ENCODE assay signal across 20 cellular contexts in genomic region chr1:109488201-109488600, GRCh38. TPM values are rescaled to one million over a fixed set of nuclear protein-coding genes. Genes with fewer than 3 reads are reported as not detected.
DNase-seq lines count a peak whose midpoint lies in the region; ATAC-seq and TF ChIP-seq lines count a peak whose summit lies in the region.
"Had no signal": no experiment of that assay in that cellular context is flagged by ENCODE, and none has a peak within 500 bp of the region (broad histone marks: within the 10 kb centered on the region; RNA-seq: fewer than 3 reads in every experiment).

No MANE protein-coding gene starts in this region.

- ATAC-seq in GM21528 (IDR thresholded peaks at IDR 0.05; ENCODE audit: low FRiP score, unreplicated experiment) (no peak), sciatic nerve (no peak)
- ATAC-seq: activated naive CD4-positive, alpha-beta T cell treated with anti-CD3 and anti-CD28 coated beads, Interleukin-2, amount 50 U/mL, for 72 hours; left lung had no signal

- WGBS in mesendoderm (ENCODE audit: extremely low coverage, insufficient coverage, low lambda C conversion rate): no CpG with 5 or more reads among the region's 5 CpGs
- WGBS in lower leg skin, 2 donors: 77 to 87% methylated on average over 5 of the region's 5 CpGs

- H3K79me1 ChIP-seq in mesendoderm (ENCODE audit: low read length): peaks cover 3% of the 10 kb centered on the region

- H4K5ac ChIP-seq in mesendoderm (ENCODE audit: low read length): no peak overlapping the region

- H2AK5ac ChIP-seq in mesendoderm (ENCODE audit: low read length): no peak overlapping the region

- 0 out of 2 replicates have a peak, but pooled peaks have one; percentile 4 for TF ChIP-seq CTCF in LNCaP clone FGC (IDR thresholded peaks at IDR 0.05; ENCODE audit: control insufficient read depth, extremely low read depth, insufficient read depth)
- TF ChIP-seq CTCF in brain microvascular endothelial cell (IDR thresholded peaks at IDR 0.05; ENCODE audit: low read depth, low read length, missing control alignments): peak; percentile 22
- no peak for TF ChIP-seq CTCF in lower leg skin (IDR thresholded peaks at IDR 0.05)

- H3K23ac ChIP-seq in mesendoderm (ENCODE audit: low read length): no peak overlapping the region

- no peak overlapping the region for H4K8ac ChIP-seq in mesendoderm (ENCODE audit: low read depth, low read length)

- no peak overlapping the region for H2BK5ac ChIP-seq in mesendoderm (ENCODE audit: low read length)

- H3K36me3 ChIP-seq in brain microvascular endothelial cell (replicated peaks) (peaks cover 9% of the 10 kb centered on the region), mesendoderm (ENCODE audit: control insufficient read depth, insufficient read depth, low read length) (no peaks in the 10 kb centered on the region)
- H3K36me3 ChIP-seq: ascending aorta had no signal

- no peak overlapping the region for H3K4me2 ChIP-seq in mesendoderm (ENCODE audit: low read length)

- TF ChIP-seq POLR2A in lower leg skin (IDR thresholded peaks at IDR 0.05): no peak

- H3K27ac ChIP-seq in brain microvascular endothelial cell (no peak overlapping the region), mesendoderm (ENCODE audit: low read depth, low read length) (no peak overlapping the region)
- H3K27ac ChIP-seq: ascending aorta, esophagus muscularis mucosa, left lung had no signal

- no peak overlapping the region for H2BK120ac ChIP-seq in mesendoderm (ENCODE audit: low read depth, low read length)

- no peak overlapping the region for H3K4me3 ChIP-seq in LNCaP clone FGC (ENCODE audit: low read depth, low read length)
- H3K4me3 ChIP-seq in brain microvascular endothelial cell (ENCODE audit: low read depth, low read length): no peak overlapping the region
- H3K4me3 ChIP-seq in mesendoderm (ENCODE audit: low read length): no peak overlapping the region
- H3K4me3 ChIP-seq in lower leg skin (ENCODE audit: low read depth, poor library complexity, severe bottlenecking): no peak overlapping the region
- H3K4me3 ChIP-seq: ascending aorta, esophagus muscularis mucosa, left lung had no signal

- H3K18ac ChIP-seq in mesendoderm (ENCODE audit: low read length): no peak overlapping the region

- H3K9ac ChIP-seq in mesendoderm (ENCODE audit: low read length): no peak overlapping the region

- H3K27me3 ChIP-seq in brain microvascular endothelial cell (replicated peaks): no peaks in the 10 kb centered on the region
- H3K27me3 ChIP-seq in mesendoderm (ENCODE audit: insufficient read depth, low read length, poor library complexity): no peaks in the 10 kb centered on the region
- H3K27me3 ChIP-seq: ascending aorta, esophagus muscularis mucosa, left lung had no signal

- H3K79me2 ChIP-seq in mesendoderm (ENCODE audit: control insufficient read depth, insufficient read depth, low read length): no peaks in the 10 kb centered on the region

- intact Hi-C loops in sciatic nerve (cut with DNase I): no loop called here
- intact Hi-C loops in lower leg skin (cut with DNase I; ENCODE audit: low total_unique reads): no loop called here

- in situ Hi-C loops in brain microvascular endothelial cell (cut with HindIII; ENCODE audit: low pct_ligation_motif_present, low sequenced_read_pairs): no loop called here

- H3K4ac ChIP-seq in mesendoderm (ENCODE audit: low read depth, low read length): no peak overlapping the region

- DNase-seq in ELR (ENCODE audit: low read depth) (peak; percentile 23), LNCaP clone FGC (ENCODE audit: low read depth) (no peak), brain microvascular endothelial cell (no peak), mesendoderm (peak; percentile 56), sciatic nerve (ENCODE audit: low spot score) (no peak), lower leg skin (ENCODE audit: low spot score in 2 of 2) (no peak)
- DNase-seq: activated CD4-positive, alpha-beta T cell treated with anti-CD3 and anti-CD28 coated beads for 4 hours; effector CD4-positive, alpha-beta T cell; left lung; NCI-H1092; NCI-H2029; small intestine; stimulated activated CD4-positive, alpha-beta T cell treated with anti-CD3 and anti-CD28 coated beads, Interleukin-4, amount 100 ng/mL, for 24 hours; trophoblast cell had no signal

- H2BK15ac ChIP-seq in mesendoderm (replicated peaks; ENCODE audit: low read depth): no peak overlapping the region

- H3K4me1 ChIP-seq in mesendoderm (ENCODE audit: control insufficient read depth, low read depth, low read length): peaks cover 5% of the 10 kb centered on the region

- H3K56ac ChIP-seq in mesendoderm (ENCODE audit: low read length): no peak overlapping the region

RNA-seq across cellular contexts. Expression of gene ATXN7L2, which starts 4.5 kb away (rescaled TPM):
- 8.0 TPM for polyA plus RNA-seq in mesendoderm (2013, experiment 1 of 2)
- 8.2 TPM for polyA plus RNA-seq in mesendoderm (2013, experiment 2 of 2)
- total RNA-seq in sciatic nerve (5.0 TPM), lower leg skin (1 to 10 TPM; 4.3 to 7.8 (median 4.8) TPM)

RNA-seq across cellular contexts. Expression of gene CYB561D1, which starts 5.7 kb away (rescaled TPM):
- 1.7 TPM for polyA plus RNA-seq in mesendoderm (2013, experiment 1 of 2)
- polyA plus RNA-seq in mesendoderm (2013, experiment 2 of 2): 1.4 TPM
- 7.6 TPM for total RNA-seq in sciatic nerve
- total RNA-seq in lower leg skin: 10 to 100 TPM; 11.3 to 22.7 (median 17.8) TPM

RNA-seq across cellular contexts. Expression of gene AMIGO1, which starts 21.3 kb away (rescaled TPM):
- polyA plus RNA-seq in mesendoderm (2013, experiment 1 of 2): 0.56 TPM
- polyA plus RNA-seq in mesendoderm (2013, experiment 2 of 2): 0.48 TPM
- total RNA-seq in sciatic nerve (15.6 TPM), lower leg skin (1 to 10 TPM; 3.9 to 7.9 (median 5.4) TPM)

RNA-seq across cellular contexts. Expression of gene SYPL2, which starts 21.9 kb away (rescaled TPM):
- polyA plus RNA-seq in mesendoderm (2013, experiment 1 of 2): 0.38 TPM
- polyA plus RNA-seq in mesendoderm (2013, experiment 2 of 2): 0.35 TPM
- total RNA-seq in sciatic nerve (4.2 TPM), lower leg skin (1 to 10 TPM in 1 of 4 donors, under 1 TPM in 2, not detected in 1; 0.27 to 1.8 (median 0.38) TPM)
- polyA plus RNA-seq: neural cell had no signal

RNA-seq across cellular contexts. Expression of gene GPR61, which starts 51.5 kb away (rescaled TPM):
- 0.10 TPM for polyA plus RNA-seq in mesendoderm (2013, experiment 1 of 2)
- 0.08 TPM for polyA plus RNA-seq in mesendoderm (2013, experiment 2 of 2)
- total RNA-seq in sciatic nerve: not detected
- 1 to 10 TPM in 1 of 4 donors, not detected in 3; 1.0 TPM for total RNA-seq in lower leg skin
- total RNA-seq: ascending aorta, esophagus muscularis mucosa, HT1080, left lung had no signal

Comparison
In these comparisons a context has a peak if more than half of its experiments do, and no peak if none do; other contexts are left out.
1. DNase-seq: peak in ELR (single experiment) and mesendoderm (single experiment); none in LNCaP clone FGC (single experiment), brain microvascular endothelial cell (single experiment), sciatic nerve (single experiment) and lower leg skin (0 of 2).
2. CTCF ChIP-seq: peak in LNCaP clone FGC (single experiment) and brain microvascular endothelial cell (single experiment); none in lower leg skin (0 of 3).